In genomic region chr1:204405988-204406387, GRCh38 we compare ENCODE assay signal across 8 cellular contexts. TPM values are rescaled to one million over a fixed set of nuclear protein-coding genes. Genes with fewer than 3 reads are reported as not detected.
A peak's percentile ranks its signal among the peaks of the same experiment; 100 is the strongest.
DNase-seq lines count a peak whose midpoint lies in the region; ATAC-seq and TF ChIP-seq lines count a peak whose summit lies in the region.

No MANE protein-coding gene starts in this region.

- TF ChIP-seq CTCF in CD8-positive, alpha-beta T cell (IDR thresholded peaks at IDR 0.05): no peak
- TF ChIP-seq CTCF in LNCaP clone FGC (IDR thresholded peaks at IDR 0.05; ENCODE audit: control insufficient read depth, extremely low read depth, insufficient read depth) (no peak), chondrocyte (IDR thresholded peaks at IDR 0.05) (no peak), neural progenitor cell (IDR thresholded peaks at IDR 0.05) (no peak), GM20000 (IDR thresholded peaks at IDR 0.05; ENCODE audit: extremely low read depth, missing control alignments) (no peak)

- intact Hi-C loops in CD8-positive, alpha-beta T cell (cut with DNase I, micrococcal nuclease): loop anchor here in 1 of 2 experiments (5.0 kb wide), 1 partner anchor 609 kb away; the partner anchor contains the start of genes ZBED6 and ZC3H11A

- H3K4me1 Mint-ChIP-seq in CD8-positive, alpha-beta T cell (ENCODE audit: low read depth): peaks cover 34% of the 10 kb centered on the region
- H3K4me1 Mint-ChIP-seq in chondrocyte (ENCODE audit: low read depth) (peaks cover 21% of the 10 kb centered on the region), neural progenitor cell (peaks cover 19% of the 10 kb centered on the region)

- H3K4me3 Mint-ChIP-seq in CD8-positive, alpha-beta T cell: peak overlapping the region; percentile 98
- H3K4me3 Mint-ChIP-seq in chondrocyte (ENCODE audit: unreplicated experiment): peak overlapping the region; percentile 99
- H3K4me3 Mint-ChIP-seq in neural progenitor cell: peak overlapping the region; percentile 20

- H3K27me3 ChIP-seq in CD8-positive, alpha-beta T cell (ENCODE audit: insufficient read depth, low read length): no peaks in the 10 kb centered on the region
- H3K27me3 ChIP-seq in neural progenitor cell: no peaks in the 10 kb centered on the region

- no peak overlapping the region for H3K27ac ChIP-seq in CD8-positive, alpha-beta T cell (ENCODE audit: low read depth, low read length)
- H3K27ac ChIP-seq in neural progenitor cell: no peak overlapping the region

- H3K36me3 Mint-ChIP-seq in CD8-positive, alpha-beta T cell: peaks cover 74% of the 10 kb centered on the region
- H3K36me3 Mint-ChIP-seq in chondrocyte (ENCODE audit: low read depth): peaks cover 11% of the 10 kb centered on the region
- H3K36me3 Mint-ChIP-seq in neural progenitor cell: peaks cover 14% of the 10 kb centered on the region

- H3K36me3 ChIP-seq in CD8-positive, alpha-beta T cell (ENCODE audit: insufficient read depth, low read length): peaks cover 31% of the 10 kb centered on the region
- H3K36me3 ChIP-seq in neural progenitor cell: peaks cover 4% of the 10 kb centered on the region

- H3K27ac Mint-ChIP-seq in CD8-positive, alpha-beta T cell: peak overlapping the region; percentile 74
- H3K27ac Mint-ChIP-seq in chondrocyte (ENCODE audit: unreplicated experiment) (peak overlapping the region; percentile 0), neural progenitor cell (no peak overlapping the region)

- no peak overlapping the region for H3K9ac ChIP-seq in neural progenitor cell

- DNase-seq in CD8-positive, alpha-beta T cell: no peak
- DNase-seq in LNCaP clone FGC (ENCODE audit: low read depth): peak; percentile 81
- no peak for DNase-seq in chondrocyte (ENCODE audit: low spot score)
- no peak for DNase-seq in neural progenitor cell (ENCODE audit: low spot score)
- no peak for DNase-seq in GM20000 (ENCODE audit: low spot score)
- no peak for DNase-seq in DMS153 (lab: John Stamatoyannopoulos, UW)
- no peak for DNase-seq in glomerular visceral epithelial cell (ENCODE audit: extremely low spot score)
- no peak for DNase-seq in middle frontal gyrus (ENCODE audit: extremely low spot score, low spot score)

- H3K79me2 ChIP-seq in neural progenitor cell (ENCODE audit: low read depth): peaks cover 76% of the 10 kb centered on the region

- ATAC-seq in CD8-positive, alpha-beta T cell: no peak

- H2AFZ ChIP-seq in neural progenitor cell (replicated peaks): no peak overlapping the region

- H3K9me3 ChIP-seq in CD8-positive, alpha-beta T cell (ENCODE audit: low read length): no peaks in the 10 kb centered on the region
- no peaks in the 10 kb centered on the region for H3K9me3 ChIP-seq in neural progenitor cell (ENCODE audit: low read depth)

- peak overlapping the region; percentile 93 for H3K4me2 ChIP-seq in neural progenitor cell

- no peaks in the 10 kb centered on the region for H3K27me3 Mint-ChIP-seq in CD8-positive, alpha-beta T cell (ENCODE audit: low read depth)
- H3K27me3 Mint-ChIP-seq in chondrocyte (ENCODE audit: low read depth): no peaks in the 10 kb centered on the region
- H3K27me3 Mint-ChIP-seq in neural progenitor cell (ENCODE audit: insufficient read depth, low read depth): peaks cover 2% of the 10 kb centered on the region

- H3F3A ChIP-seq in neural progenitor cell (ENCODE audit: low read depth): peaks cover 8% of the 10 kb centered on the region

- POLR2A ChIA-PET in CD8-positive, alpha-beta T cell (lab: Charles Lee): interaction anchor here (0.6 to 0.8 kb wide), 2 partner anchors 12 to 24 kb away, joined by 3 read pairs; no protein-coding TSS in a partner anchor

- no peaks in the 10 kb centered on the region for H3K9me3 Mint-ChIP-seq in CD8-positive, alpha-beta T cell
- H3K9me3 Mint-ChIP-seq in chondrocyte (ENCODE audit: low read depth) (no peaks in the 10 kb centered on the region), neural progenitor cell (no peaks in the 10 kb centered on the region)

- CTCF ChIA-PET in CD8-positive, alpha-beta T cell (lab: Charles Lee): no interaction called here

- peak overlapping the region; percentile 10 for H3K4me3 ChIP-seq in CD8-positive, alpha-beta T cell (ENCODE audit: low read depth, low read length)
- H3K4me3 ChIP-seq in LNCaP clone FGC (ENCODE audit: low read depth, low read length) (0 out of 2 replicates have a peak overlapping the region, but pooled peaks have one; percentile 78), neural progenitor cell (peak overlapping the region; percentile 96)

- H4K20me1 ChIP-seq in neural progenitor cell (ENCODE audit: low read depth): peaks cover 64% of the 10 kb centered on the region

- peaks cover 32% of the 10 kb centered on the region for H3K4me1 ChIP-seq in CD8-positive, alpha-beta T cell (ENCODE audit: insufficient read depth, low read length)
- peaks cover 7% of the 10 kb centered on the region for H3K4me1 ChIP-seq in neural progenitor cell

RNA-seq across cellular contexts. Expression of gene PPP1R15B, which starts 5.6 kb away (rescaled TPM):
- total RNA-seq in CD8-positive, alpha-beta T cell: 100 to 1,000 TPM; 144 to 146 TPM
- total RNA-seq in chondrocyte (29.7 to 41.0 TPM (median 40.9 TPM) in 3 replicates), neural progenitor cell (ENCODE audit: low replicate concordance) (25.0 and 32.7 TPM in 2 replicates)

RNA-seq across cellular contexts. Expression of gene PLEKHA6, which starts 46.3 kb away (rescaled TPM):
- total RNA-seq in CD8-positive, alpha-beta T cell: under 1 TPM; 0.11 to 0.14 TPM
- total RNA-seq in chondrocyte (0.15 to 1.4 TPM (median 0.51 TPM) in 3 replicates), neural progenitor cell (ENCODE audit: low replicate concordance) (0.58 and 1.5 TPM in 2 replicates)

Comparison
In these comparisons a context has a peak if more than half of its experiments do, and no peak if none do; other contexts are left out.
1. H3K4me3 ChIP-seq: peak in every context shown above with its lines; median percentile 96 in neural progenitor cell; 78 in LNCaP clone FGC; 10 in CD8-positive, alpha-beta T cell.
2. H3K4me3 Mint-ChIP-seq: peak in every context shown above with its lines; median percentile 99 in chondrocyte; 98 in CD8-positive, alpha-beta T cell; 20 in neural progenitor cell.